9 cellular contexts compared by ENCODE assay signal in the genomic region with DNA sequence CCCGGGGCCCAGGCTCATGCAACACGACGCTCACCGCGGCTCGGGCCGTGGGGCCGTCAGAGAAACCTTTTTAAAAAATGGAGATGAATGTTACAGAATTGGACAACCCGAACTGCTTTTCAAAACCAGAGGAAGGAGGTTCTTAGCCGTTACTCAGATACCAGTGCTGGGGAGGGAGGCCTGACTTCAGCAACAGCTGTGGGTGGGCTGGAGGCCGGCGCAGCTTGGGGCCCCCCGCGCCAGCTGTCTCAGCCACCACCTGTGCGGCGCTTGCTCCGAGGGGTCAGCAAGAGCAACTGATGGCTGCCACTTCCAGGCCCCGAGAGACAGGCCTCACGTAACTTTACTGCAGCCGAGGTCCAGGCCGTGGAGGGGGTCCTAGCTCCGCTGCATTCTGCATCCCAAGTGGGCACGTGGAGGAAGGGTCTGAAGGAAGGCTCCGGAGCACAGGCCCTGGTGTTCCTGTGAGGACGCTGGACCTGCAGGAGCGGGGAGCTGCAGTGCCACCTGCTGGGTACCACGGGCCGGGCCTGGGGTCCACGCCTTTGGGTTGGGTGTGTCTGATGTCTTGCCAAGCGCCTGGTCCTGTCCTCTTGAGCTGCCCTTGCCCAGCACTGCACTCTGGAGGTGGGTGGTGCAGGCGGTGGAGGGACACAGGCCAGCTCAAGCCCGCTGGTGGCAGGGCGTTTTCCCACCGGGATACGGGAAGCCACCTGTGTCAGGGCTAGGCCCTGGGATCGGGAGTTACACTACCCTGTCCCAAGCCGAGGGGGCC. TPM values are rescaled to one million over a fixed set of nuclear protein-coding genes. Genes with fewer than 3 reads are reported as not detected.
DNase-seq lines count a peak whose midpoint lies in the region; ATAC-seq, FAIRE-seq and TF ChIP-seq lines count a peak whose summit lies in the region.
"Had no signal": no experiment of that assay in that cellular context is flagged by ENCODE, and none has a peak within 500 bp of the region (broad histone marks: within the 10 kb centered on the region; RNA-seq: fewer than 3 reads in every experiment).

No MANE protein-coding gene starts in this region.

- CTCF ChIA-PET in endothelial cell of umbilical vein (lab: Charles Lee) = interaction anchor here (0.6 to 1.4 kb wide), 6 partner anchors 12 to 148 kb away, joined by 3 to 9 read pairs (median 4); a partner anchor contains a TSS

- peak overlapping the region; percentile 45 for H3K27ac Mint-ChIP-seq in nephron progenitor cell

- no peak overlapping the region for H2AFZ ChIP-seq in endothelial cell of umbilical vein (ENCODE audit: low read depth, low read length)

- H3K9me1 ChIP-seq in endothelial cell of umbilical vein (replicated peaks; ENCODE audit: control insufficient read depth, extremely low read depth, insufficient read depth, low read length) = no peaks in the 10 kb centered on the region

- H3K9me3 ChIP-seq in endothelial cell of umbilical vein (replicated peaks; ENCODE audit: control insufficient read depth, insufficient read depth, low read length) = no peaks in the 10 kb centered on the region

- no peaks in the 10 kb centered on the region for H3K4me1 Mint-ChIP-seq in nephron progenitor cell

- peaks cover 2% of the 10 kb centered on the region for H3K27me3 Mint-ChIP-seq in nephron progenitor cell (ENCODE audit: low read depth, poor library complexity)

- H3K27ac ChIP-seq in endothelial cell of umbilical vein (ENCODE audit: insufficient read depth, low read depth, low read length) = no peak overlapping the region

- peaks cover 6 to 38% of the 10 kb centered on the region in 2 experiments for H3K36me3 ChIP-seq in endothelial cell of umbilical vein (ENCODE audit: control insufficient read depth in 2 of 2, extremely low read depth in 1 of 2, insufficient read depth in 2 of 2, low read length in 2 of 2)

- peaks cover 41% of the 10 kb centered on the region for H3K36me3 Mint-ChIP-seq in nephron progenitor cell (ENCODE audit: low read depth)

- no peak overlapping the region for H3K4me2 ChIP-seq in endothelial cell of umbilical vein (ENCODE audit: insufficient read depth, low read length)

- no peaks in the 10 kb centered on the region for H3K79me2 ChIP-seq in endothelial cell of umbilical vein (ENCODE audit: control insufficient read depth, insufficient read depth, low read length)

- no peak overlapping the region for H3K4me3 Mint-ChIP-seq in nephron progenitor cell

- ATAC-seq in HG03135 (IDR thresholded peaks at IDR 0.05; ENCODE audit: unreplicated experiment) = no peak
- ATAC-seq in HG03460 (IDR thresholded peaks at IDR 0.05; ENCODE audit: unreplicated experiment) = no peak

- H4K20me1 ChIP-seq in endothelial cell of umbilical vein (replicated peaks; ENCODE audit: control insufficient read depth, extremely low read depth, insufficient read depth, low read length) = no peaks in the 10 kb centered on the region

- H3K9me3 Mint-ChIP-seq in nephron progenitor cell = no peaks in the 10 kb centered on the region

- no peak for FAIRE-seq in endothelial cell of umbilical vein (lab: Jason Lieb, UNC)
- FAIRE-seq: islet of Langerhans had no signal

- dilution Hi-C loops in endothelial cell of umbilical vein (cut with MboI; ENCODE audit: extremely low pct_ligation_motif_present, low sequenced_read_pairs) = no loop called here

- H3K9ac ChIP-seq in endothelial cell of umbilical vein (replicated peaks; ENCODE audit: extremely low read depth, insufficient read depth, low read length) = no peak overlapping the region

- H3K4me3 ChIP-seq in endothelial cell of umbilical vein (replicated peaks in 1 of 3; ENCODE audit: insufficient read depth in 1 of 3, low read depth in 1 of 3, low read length in 3 of 3) = no peak overlapping the region

- no peaks in the 10 kb centered on the region for H3K4me1 ChIP-seq in endothelial cell of umbilical vein (ENCODE audit: control insufficient read depth, extremely low read depth, insufficient read depth, low read length)

- peak; percentile 50 to 77 for TF ChIP-seq CTCF in endothelial cell of umbilical vein (IDR thresholded peaks at IDR 0.05; ENCODE audit: extremely low read depth in 1 of 2, insufficient read depth in 1 of 2, low read depth in 1 of 2, low read length in 2 of 2)
- peak; percentile 39 for TF ChIP-seq CTCF in nephron progenitor cell (IDR thresholded peaks at IDR 0.05)

- no peaks in the 10 kb centered on the region for H3K27me3 ChIP-seq in endothelial cell of umbilical vein (ENCODE audit: control insufficient read depth in 2 of 2, insufficient read depth in 2 of 2, low read length in 2 of 2)

- DNase-seq in CD1c-positive myeloid dendritic cell (ENCODE audit: extremely low spot score) (peak; percentile 13), HT1080 (ENCODE audit: low read depth) (peak; percentile 47), endothelial cell of umbilical vein (ENCODE audit: low read depth, low spot score) (peak; percentile 56), nephron progenitor cell (peak; percentile 61), SIG-M5 (lab: John Stamatoyannopoulos, UW) (no peak)
- peak; percentile 46 to 50 for DNase-seq in activated CD4-positive, alpha-beta T cell treated with anti-CD3 and anti-CD28 coated beads for 4 hours

- intact Hi-C loops in endothelial cell of umbilical vein (cut with micrococcal nuclease) = loop anchor here (1.0 kb wide), 1 partner anchor 80 kb away; a partner anchor contains a TSS

- POLR2A ChIA-PET in endothelial cell of umbilical vein (lab: Charles Lee) = no interaction called here

- no peak for TF ChIP-seq POLR2A in endothelial cell of umbilical vein (IDR thresholded peaks at IDR 0.05; ENCODE audit: low read depth, low read length)

- BruUV-seq in endothelial cell of umbilical vein (replicated peaks; lab: Mats Ljungman, UMichigan) = TSS peak; percentile 53

TF ChIP-seq in endothelial cell of umbilical vein, 7 proteins besides CTCF, POLR2A, EP300 and RAD21 (continues in another document):
- TF ChIP-seq POLR2AphosphoS5 (IDR thresholded peaks at IDR 0.05; ENCODE audit: insufficient read depth, low read depth, low read length) (peak; percentile 14), GATA2 (IDR thresholded peaks at IDR 0.05; ENCODE audit: insufficient read depth, insufficient read length, low read depth, low read length) (no peak), FOS (IDR thresholded peaks at IDR 0.05; ENCODE audit: borderline replicate concordance, insufficient read depth, low read length) (no peak), MYC (IDR thresholded peaks at IDR 0.05; ENCODE audit: low read depth, low read length) (no peak)

RNA-seq across cellular contexts. Expression of a gene that starts 9.8 kb away (rescaled TPM):
- 20.9 and 22.0 TPM in 2 replicates for total RNA-seq in HT1080 (2014; rRNA removed; shearing (Covaris generic))
- polyA plus RNA-seq in HT1080 (2015; cell fraction: cytosol; rRNA removed) = 15.7 and 18.3 TPM in 2 replicates
- 15.2 and 21.5 TPM in 2 replicates for polyA plus RNA-seq in HT1080 (2015; cell fraction: nucleus; rRNA removed)
- 15.2 and 16.7 TPM in 2 replicates for total RNA-seq in endothelial cell of umbilical vein
- 11.3 and 13.5 TPM in 2 replicates for polyA plus RNA-seq in endothelial cell of umbilical vein
- 10.2 and 10.5 TPM in 2 replicates for polyA plus RNA-seq in endothelial cell of umbilical vein (2011; cell fraction: cytosol; rRNA removed)
- 13.3 and 14.2 TPM in 2 replicates for polyA plus RNA-seq in endothelial cell of umbilical vein (2011; cell fraction: nucleus; rRNA removed)
- 10.3 and 11.1 TPM in 2 replicates for polyA plus RNA-seq in endothelial cell of umbilical vein (2012)
- 5.0 and 9.0 TPM in 2 replicates for polyA minus RNA-seq in endothelial cell of umbilical vein
- polyA minus RNA-seq in endothelial cell of umbilical vein (2011; cell fraction: cytosol; rRNA and poly(A)+ RNA removed) = 5.4 TPM
- polyA minus RNA-seq in endothelial cell of umbilical vein (2011; cell fraction: nucleus; rRNA and poly(A)+ RNA removed) = 8.1 and 12.3 TPM in 2 replicates

RNA-seq across cellular contexts. Expression of a gene that starts 20.9 kb away (rescaled TPM):
- total RNA-seq in HT1080 (2014; rRNA removed; shearing (Covaris generic)) = 6.9 and 15.4 TPM in 2 replicates
- 15.3 and 16.2 TPM in 2 replicates for polyA plus RNA-seq in HT1080 (2015; cell fraction: cytosol; rRNA removed)
- polyA plus RNA-seq in HT1080 (2015; cell fraction: nucleus; rRNA removed) = 21.1 and 23.2 TPM in 2 replicates
- total RNA-seq in endothelial cell of umbilical vein = 17.8 and 18.6 TPM in 2 replicates
- polyA plus RNA-seq in endothelial cell of umbilical vein = 5.6 and 5.7 TPM in 2 replicates
- 6.3 and 6.5 TPM in 2 replicates for polyA plus RNA-seq in endothelial cell of umbilical vein (2011; cell fraction: cytosol; rRNA removed)
- polyA plus RNA-seq in endothelial cell of umbilical vein (2011; cell fraction: nucleus; rRNA removed) = 8.2 and 8.3 TPM in 2 replicates
- 9.0 and 9.8 TPM in 2 replicates for polyA plus RNA-seq in endothelial cell of umbilical vein (2012)
- 7.3 and 7.4 TPM in 2 replicates for polyA minus RNA-seq in endothelial cell of umbilical vein
- 3.0 TPM for polyA minus RNA-seq in endothelial cell of umbilical vein (2011; cell fraction: cytosol; rRNA and poly(A)+ RNA removed)
- polyA minus RNA-seq in endothelial cell of umbilical vein (2011; cell fraction: nucleus; rRNA and poly(A)+ RNA removed) = 3.2 and 3.4 TPM in 2 replicates

RNA-seq across cellular contexts. Expression of a gene that starts 31.8 kb away (rescaled TPM):
- total RNA-seq in HT1080 (2014; rRNA removed; shearing (Covaris generic)) = 32.0 and 34.4 TPM in 2 replicates
- 21.7 and 22.5 TPM in 2 replicates for polyA plus RNA-seq in HT1080 (2015; cell fraction: cytosol; rRNA removed)
- 37.9 and 38.0 TPM in 2 replicates for polyA plus RNA-seq in HT1080 (2015; cell fraction: nucleus; rRNA removed)
- 19.2 and 22.4 TPM in 2 replicates for total RNA-seq in endothelial cell of umbilical vein
- polyA plus RNA-seq in endothelial cell of umbilical vein = 18.0 and 24.9 TPM in 2 replicates
- 10.5 and 14.1 TPM in 2 replicates for polyA plus RNA-seq in endothelial cell of umbilical vein (2011; cell fraction: cytosol; rRNA removed)
- polyA plus RNA-seq in endothelial cell of umbilical vein (2011; cell fraction: nucleus; rRNA removed) = 20.4 and 30.5 TPM in 2 replicates
- 17.8 and 20.9 TPM in 2 replicates for polyA plus RNA-seq in endothelial cell of umbilical vein (2012)
- polyA minus RNA-seq in endothelial cell of umbilical vein = 21.1 and 21.8 TPM in 2 replicates
- 20.5 TPM for polyA minus RNA-seq in endothelial cell of umbilical vein (2011; cell fraction: cytosol; rRNA and poly(A)+ RNA removed)
- 15.2 and 22.3 TPM in 2 replicates for polyA minus RNA-seq in endothelial cell of umbilical vein (2011; cell fraction: nucleus; rRNA and poly(A)+ RNA removed)

RNA-seq across cellular contexts. Expression of a gene that starts 54.7 kb away (rescaled TPM):
- 14.4 and 17.1 TPM in 2 replicates for total RNA-seq in HT1080 (2014; rRNA removed; shearing (Covaris generic))
- polyA plus RNA-seq in HT1080 (2015; cell fraction: cytosol; rRNA removed) = 11.0 and 12.6 TPM in 2 replicates
- 53.4 and 59.6 TPM in 2 replicates for polyA plus RNA-seq in HT1080 (2015; cell fraction: nucleus; rRNA removed)
- total RNA-seq in endothelial cell of umbilical vein = 25.1 and 29.2 TPM in 2 replicates
- 20.9 and 29.0 TPM in 2 replicates for polyA plus RNA-seq in endothelial cell of umbilical vein
- polyA plus RNA-seq in endothelial cell of umbilical vein (2011; cell fraction: cytosol; rRNA removed) = 10.9 and 13.8 TPM in 2 replicates
- 46.0 and 49.3 TPM in 2 replicates for polyA plus RNA-seq in endothelial cell of umbilical vein (2011; cell fraction: nucleus; rRNA removed)
- 9.0 and 15.7 TPM in 2 replicates for polyA plus RNA-seq in endothelial cell of umbilical vein (2012)
- 9.9 and 14.2 TPM in 2 replicates for polyA minus RNA-seq in endothelial cell of umbilical vein
- 21.4 TPM for polyA minus RNA-seq in endothelial cell of umbilical vein (2011; cell fraction: cytosol; rRNA and poly(A)+ RNA removed)
- polyA minus RNA-seq in endothelial cell of umbilical vein (2011; cell fraction: nucleus; rRNA and poly(A)+ RNA removed) = 11.1 and 20.3 TPM in 2 replicates
